Comparison of ENCODE assay signal across 1 cellular context in the genomic region with DNA sequence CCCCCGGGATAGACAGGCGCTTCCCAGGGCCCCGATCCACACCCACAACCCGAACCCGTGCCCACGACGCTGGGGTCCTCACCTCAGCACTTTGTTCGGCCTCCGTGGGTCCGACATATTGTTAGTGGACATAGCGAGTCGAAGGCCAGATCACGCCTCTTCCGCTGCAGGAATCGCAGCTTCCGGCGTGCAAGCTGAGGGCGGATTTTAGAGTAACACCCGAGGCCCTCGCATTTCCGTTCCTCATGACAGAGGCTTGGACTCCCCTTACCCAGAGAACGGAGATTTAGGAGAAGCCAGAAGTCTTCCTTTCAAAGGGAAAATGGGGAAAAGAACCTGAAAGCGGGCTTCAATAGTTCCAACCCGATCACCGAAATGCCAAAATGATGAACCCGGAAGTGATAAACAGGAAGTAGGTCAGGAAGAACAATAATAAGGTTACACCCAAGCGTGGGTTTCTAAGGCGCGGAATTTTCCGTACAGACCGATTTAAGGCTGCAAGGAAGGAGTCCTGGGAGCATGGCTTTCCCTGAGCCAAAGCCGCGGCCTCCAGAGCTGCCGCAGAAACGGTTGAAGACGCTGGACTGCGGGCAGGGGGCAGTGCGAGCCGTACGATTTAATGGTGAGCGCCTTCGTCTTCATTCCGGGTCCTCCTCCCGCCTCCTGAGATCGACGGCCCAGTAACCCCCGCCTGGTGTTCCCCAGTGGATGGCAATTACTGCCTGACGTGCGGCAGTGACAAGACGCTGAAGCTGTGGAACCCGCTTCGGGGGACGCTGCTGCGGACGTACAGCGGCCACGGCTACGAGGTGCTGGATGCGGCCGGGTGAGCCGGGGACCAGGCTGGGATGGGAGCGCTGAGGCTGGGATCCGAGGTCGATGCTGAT.
TF ChIP-seq lines count a peak whose summit lies in the region.

No MANE protein-coding gene starts in this region.

TF ChIP-seq in K562, 482 proteins besides CTCF, POLR2A, EP300 and RAD21 (continued from another document and continues in another):
- no peak for TF ChIP-seq RREB1 (CRISPR knock-in tag; IDR thresholded peaks at IDR 0.05)
- TF ChIP-seq ZNF766 (CRISPR knock-in tag; conservative IDR thresholded peaks at IDR 0.05): peak; percentile 45; the same call in 1 of the 2 replicates
- 0 out of 2 replicates have a peak, but pooled peaks have one; percentile 35 for TF ChIP-seq RHOXF2B (CRISPR knock-in tag; conservative IDR thresholded peaks at IDR 0.05)
- no peak for TF ChIP-seq SRF (CRISPR knock-in tag; IDR thresholded peaks at IDR 0.05)
- TF ChIP-seq TBP (optimal IDR thresholded peaks at IDR 0.05; ENCODE audit: low read depth, low read length): peak; percentile 57
- TF ChIP-seq, protein P1, sequence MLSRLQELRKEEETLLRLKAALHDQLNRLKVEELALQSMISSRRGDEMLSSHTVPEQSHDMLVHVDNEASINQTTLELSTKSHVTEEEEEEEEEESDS (CRISPR knock-in tag; IDR thresholded peaks at IDR 0.05): no peak
- TF ChIP-seq PRMT5 (CRISPR knock-in tag; IDR thresholded peaks at IDR 0.05): no peak
- TF ChIP-seq ZC3H4 (CRISPR knock-in tag; IDR thresholded peaks at IDR 0.05; ENCODE audit: borderline replicate concordance): no peak
- TF ChIP-seq IRF9 (tag; IDR thresholded peaks at IDR 0.05): no peak
- TF ChIP-seq NFE2L1 (tag; IDR thresholded peaks at IDR 0.05; ENCODE audit: borderline replicate concordance, low read depth): no peak
- no peak for TF ChIP-seq PCBP1 (IDR thresholded peaks at IDR 0.05; ENCODE audit: low read depth, low read length, poor library complexity, severe bottlenecking)
- no peak; the same call in 1 of the 2 replicates for TF ChIP-seq HBP1 (CRISPR knock-in tag; IDR thresholded peaks at IDR 0.05)
- no peak for TF ChIP-seq MAFF (IDR thresholded peaks at IDR 0.05; ENCODE audit: low read length)
- TF ChIP-seq ZBTB7A (IDR thresholded peaks at IDR 0.05; ENCODE audit: borderline replicate concordance, control insufficient read depth, low read depth, low read length): peak; percentile 40; the same call in 1 of the 2 replicates
- no peak for TF ChIP-seq BRCA1 (IDR thresholded peaks at IDR 0.05)
- TF ChIP-seq BRCA1 (CRISPR knock-in tag; IDR thresholded peaks at IDR 0.05): no peak
- no peak for TF ChIP-seq ZNF668 (CRISPR knock-in tag; IDR thresholded peaks at IDR 0.05)
- no peak for TF ChIP-seq HNRNPH1 (optimal IDR thresholded peaks at IDR 0.05; ENCODE audit: low read depth, low read length)
- 0 out of 2 replicates have a peak, but pooled peaks have one; percentile 63 for TF ChIP-seq ZZZ3 (IDR thresholded peaks at IDR 0.05)
- TF ChIP-seq, protein P2, sequence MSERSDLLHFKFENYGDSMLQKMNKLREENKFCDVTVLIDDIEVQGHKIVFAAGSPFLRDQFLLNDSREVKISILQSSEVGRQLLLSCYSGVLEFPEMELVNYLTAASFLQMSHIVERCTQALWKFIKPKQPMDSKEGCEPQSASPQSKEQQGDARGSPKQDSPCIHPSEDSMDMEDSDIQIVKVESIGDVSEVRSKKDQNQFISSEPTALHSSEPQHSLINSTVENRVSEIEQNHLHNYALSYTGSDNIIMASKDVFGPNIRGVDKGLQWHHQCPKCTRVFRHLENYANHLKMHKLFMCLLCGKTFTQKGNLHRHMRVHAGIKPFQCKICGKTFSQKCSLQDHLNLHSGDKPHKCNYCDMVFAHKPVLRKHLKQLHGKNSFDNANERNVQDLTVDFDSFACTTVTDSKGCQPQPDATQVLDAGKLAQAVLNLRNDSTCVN (CRISPR knock-in tag; IDR thresholded peaks at IDR 0.05): 0 out of 2 replicates have a peak, but pooled peaks have one; percentile 11
- peak in 1 of 2 experiments; percentile 50; a peak in 1 of 4 replicates for TF ChIP-seq TBL1XR1 (IDR thresholded peaks at IDR 0.05; ENCODE audit: low read length in 2 of 2)
- no peak for TF ChIP-seq ZNF398 (CRISPR knock-in tag; IDR thresholded peaks at IDR 0.05)
- TF ChIP-seq ETV5 (CRISPR knock-in tag; IDR thresholded peaks at IDR 0.05; ENCODE audit: low read depth): 0 out of 2 replicates have a peak, but pooled peaks have one; percentile 64
- TF ChIP-seq C11orf30 (IDR thresholded peaks at IDR 0.05; ENCODE audit: low read depth): peak; percentile 99
- TF ChIP-seq HMGN3 (IDR thresholded peaks at IDR 0.05; ENCODE audit: borderline replicate concordance, extremely low read depth, insufficient read length, low read depth, low read length): no peak
- peak; percentile 75 for TF ChIP-seq CREM (IDR thresholded peaks at IDR 0.05; ENCODE audit: low read depth)
- no peak for TF ChIP-seq SNRNP70 (optimal IDR thresholded peaks at IDR 0.05; ENCODE audit: low read depth, low read length)
- no peak for TF ChIP-seq ZNF274 (IDR thresholded peaks at IDR 0.05; ENCODE audit: borderline replicate concordance, low read depth, low read length)
- TF ChIP-seq GATA2 (CRISPR knock-in tag; IDR thresholded peaks at IDR 0.05): no peak
- TF ChIP-seq, protein P3, sequence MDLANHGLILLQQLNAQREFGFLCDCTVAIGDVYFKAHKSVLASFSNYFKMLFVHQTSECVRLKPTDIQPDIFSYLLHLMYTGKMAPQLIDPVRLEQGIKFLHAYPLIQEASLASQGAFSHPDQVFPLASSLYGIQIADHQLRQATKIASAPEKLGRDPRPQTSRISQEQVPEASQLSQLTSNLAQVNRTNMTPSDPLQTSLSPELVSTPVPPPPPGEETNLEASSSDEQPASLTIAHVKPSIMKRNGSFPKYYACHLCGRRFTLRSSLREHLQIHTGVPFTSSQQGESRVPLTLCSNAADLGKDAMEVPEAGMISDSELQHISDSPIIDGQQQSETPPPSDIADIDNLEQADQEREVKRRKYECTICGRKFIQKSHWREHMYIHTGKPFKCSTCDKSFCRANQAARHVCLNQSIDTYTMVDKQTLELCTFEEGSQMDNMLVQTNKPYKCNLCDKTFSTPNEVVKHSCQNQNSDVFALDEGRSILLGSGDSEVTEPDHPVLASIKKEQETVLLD (IDR thresholded peaks at IDR 0.05): no peak; the same call in 1 of the 2 replicates
- peak; percentile 100 for TF ChIP-seq GABPA (tag; conservative IDR thresholded peaks at IDR 0.05; ENCODE audit: low read depth)
- TF ChIP-seq ZNF384 (IDR thresholded peaks at IDR 0.05; ENCODE audit: low read depth, low read length): no peak; the same call in 1 of the 2 replicates
- TF ChIP-seq, protein P4, sequence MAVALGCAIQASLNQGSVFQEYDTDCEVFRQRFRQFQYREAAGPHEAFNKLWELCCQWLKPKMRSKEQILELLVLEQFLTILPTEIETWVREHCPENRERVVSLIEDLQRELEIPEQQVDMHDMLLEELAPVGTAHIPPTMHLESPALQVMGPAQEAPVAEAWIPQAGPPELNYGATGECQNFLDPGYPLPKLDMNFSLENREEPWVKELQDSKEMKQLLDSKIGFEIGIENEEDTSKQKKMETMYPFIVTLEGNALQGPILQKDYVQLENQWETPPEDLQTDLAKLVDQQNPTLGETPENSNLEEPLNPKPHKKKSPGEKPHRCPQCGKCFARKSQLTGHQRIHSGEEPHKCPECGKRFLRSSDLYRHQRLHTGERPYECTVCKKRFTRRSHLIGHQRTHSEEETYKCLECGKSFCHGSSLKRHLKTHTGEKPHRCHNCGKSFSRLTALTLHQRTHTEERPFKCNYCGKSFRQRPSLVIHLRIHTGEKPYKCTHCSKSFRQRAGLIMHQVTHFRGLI (CRISPR knock-in tag; IDR thresholded peaks at IDR 0.05): no peak
- no peak for TF ChIP-seq ADNP (tag; IDR thresholded peaks at IDR 0.05)
- TF ChIP-seq CREB1 (IDR thresholded peaks at IDR 0.05): no peak; the same call in 1 of the 2 replicates
- 0 out of 2 replicates have a peak, but pooled peaks have one; percentile 38 for TF ChIP-seq CREB1 (CRISPR knock-in tag; IDR thresholded peaks at IDR 0.05)
- peak; percentile 46; the same call in 1 of the 2 replicates for TF ChIP-seq OTX1 (CRISPR knock-in tag; IDR thresholded peaks at IDR 0.05)
- TF ChIP-seq RBBP5 (IDR thresholded peaks at IDR 0.05; ENCODE audit: borderline replicate concordance, insufficient read depth, low read length, poor library complexity, severe bottlenecking): peak; percentile 81
- no peak for TF ChIP-seq TAF15 (IDR thresholded peaks at IDR 0.05; ENCODE audit: low read depth, low read length)
- TF ChIP-seq CBX8 (IDR thresholded peaks at IDR 0.05; ENCODE audit: borderline replicate concordance, extremely low read depth, low read depth, low read length, poor library complexity, severe bottlenecking): no peak
- no peak for TF ChIP-seq DACH1 (IDR thresholded peaks at IDR 0.05; ENCODE audit: partially characterized antibody)
- no peak for TF ChIP-seq WHSC1 (IDR thresholded peaks at IDR 0.05; ENCODE audit: low read length)
- TF ChIP-seq, protein P5, sequence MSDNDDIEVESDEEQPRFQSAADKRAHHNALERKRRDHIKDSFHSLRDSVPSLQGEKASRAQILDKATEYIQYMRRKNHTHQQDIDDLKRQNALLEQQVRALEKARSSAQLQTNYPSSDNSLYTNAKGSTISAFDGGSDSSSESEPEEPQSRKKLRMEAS (CRISPR knock-in tag; IDR thresholded peaks at IDR 0.05): no peak
- 0 out of 2 replicates have a peak, but pooled peaks have one; percentile 37 for TF ChIP-seq BACH1 (tag; IDR thresholded peaks at IDR 0.05)
- TF ChIP-seq ZNF699 (CRISPR knock-in tag; IDR thresholded peaks at IDR 0.05; ENCODE audit: insufficient replicate concordance): no peak
- TF ChIP-seq CBFA2T3 (IDR thresholded peaks at IDR 0.05): no peak
